Comparison of ENCODE assay signal across 19 cellular contexts in the genomic region with DNA sequence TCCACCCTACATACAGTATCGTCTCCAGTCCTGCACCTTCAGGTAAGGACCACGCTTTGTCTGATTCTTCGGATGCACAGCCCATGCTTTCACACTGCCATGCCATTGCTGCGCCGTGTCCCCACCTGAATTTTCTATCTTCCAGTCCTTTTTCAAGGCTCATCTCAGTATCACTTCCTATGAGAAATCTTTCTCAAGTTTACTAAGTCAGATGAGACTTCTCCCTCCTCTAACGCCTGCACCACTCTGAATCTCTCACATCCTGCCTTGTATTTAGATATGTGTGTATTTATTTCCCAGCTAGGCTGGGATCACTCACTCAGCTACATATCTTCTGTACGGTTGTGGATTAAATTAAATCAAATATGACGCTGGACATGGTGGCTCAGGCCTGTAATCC.
DNase-seq lines count a peak whose midpoint lies in the region; ATAC-seq, FAIRE-seq and TF ChIP-seq lines count a peak whose summit lies in the region.
"Had no signal": no experiment of that assay in that cellular context is flagged by ENCODE, and none has a peak within 500 bp of the region (broad histone marks: within the 10 kb centered on the region; RNA-seq: fewer than 3 reads in every experiment).

No MANE protein-coding gene starts in this region.

- H3K27ac ChIP-seq in astrocyte (ENCODE audit: low read depth, low read length) (no peak overlapping the region), thyroid gland (no peak overlapping the region)
- H3K27ac ChIP-seq: adrenal gland, GM23248, SK-N-MC, suprapubic skin had no signal

- no peak overlapping the region for H3K4me2 ChIP-seq in astrocyte (ENCODE audit: low read length)

- peaks cover 19% of the 10 kb centered on the region for H3K4me1 ChIP-seq in astrocyte (ENCODE audit: insufficient read depth, low read length)
- peaks cover 14 to 20% of the 10 kb centered on the region in 2 donors for H3K4me1 ChIP-seq in thyroid gland

- DNase-seq in T-helper 2 cell treated with Interferon-gamma antibody and Interleukin-4, amounts not matched to agents 5 μg/mL and 100 μg/mL, for 36 hours (ENCODE audit: low spot score): no peak
- no peak for DNase-seq in T-helper 2 cell
- DNase-seq in astrocyte (ENCODE audit: low read depth): no peak
- DNase-seq in neural crest cell (ENCODE audit: low read depth, low spot score): no peak
- no peak for DNase-seq in left lobe of liver (ENCODE audit: low spot score)
- DNase-seq in thyroid gland: no peak
- DNase-seq: 8988T; activated T-cell treated with anti-CD3 and anti-CD28 coated beads, Interleukin-2, amount 50 U/mL, for 4 hours; caudate nucleus; GDM1; GM23248; immature natural killer cell; NCI-H1417; stimulated activated CD4-positive, alpha-beta T cell treated with anti-CD3 and anti-CD28 coated beads, Interleukin-2, amount 100 ng/mL, for 24 hours had no signal

- intact Hi-C loops in thyroid gland (cut with DNase I): no loop called here

- no peak for TF ChIP-seq CTCF in astrocyte (IDR thresholded peaks at IDR 0.05; ENCODE audit: insufficient read depth, low read depth, low read length)
- no peak for TF ChIP-seq CTCF in neural crest cell (conservative IDR thresholded peaks at IDR 0.05)
- no peak for TF ChIP-seq CTCF in thyroid gland (IDR thresholded peaks at IDR 0.05)

- TF ChIP-seq POLR2A in thyroid gland (IDR thresholded peaks at IDR 0.05): no peak

- no peaks in the 10 kb centered on the region for H3K36me3 ChIP-seq in astrocyte (ENCODE audit: insufficient read depth, low read length)
- no peaks in the 10 kb centered on the region for H3K36me3 ChIP-seq in thyroid gland
- H3K36me3 ChIP-seq: adrenal gland, suprapubic skin had no signal

- peaks cover 2% of the 10 kb centered on the region for H3K36me3 Mint-ChIP-seq in T-helper 2 cell treated with Interferon-gamma antibody and Interleukin-4, amounts not matched to agents 5 μg/mL and 100 μg/mL, for 36 hours (ENCODE audit: low read depth)
- peaks cover 1% of the 10 kb centered on the region for H3K36me3 Mint-ChIP-seq in astrocyte (ENCODE audit: low read depth, unreplicated experiment)
- no peaks in the 10 kb centered on the region for H3K36me3 Mint-ChIP-seq in neural crest cell (ENCODE audit: low read depth)
- H3K36me3 Mint-ChIP-seq: immature natural killer cell had no signal

- FAIRE-seq in astrocyte (lab: Jason Lieb, UNC): no peak

- no peak overlapping the region for H3K9ac ChIP-seq in astrocyte (ENCODE audit: low read length)
- H3K9ac ChIP-seq: GM23248 had no signal

- peaks cover 7% of the 10 kb centered on the region for H3K9me3 Mint-ChIP-seq in T-helper 2 cell treated with Interferon-gamma antibody and Interleukin-4, amounts not matched to agents 5 μg/mL and 100 μg/mL, for 36 hours
- H3K9me3 Mint-ChIP-seq in astrocyte (ENCODE audit: unreplicated experiment) (peaks cover 3% of the 10 kb centered on the region), neural crest cell (no peaks in the 10 kb centered on the region)
- H3K9me3 Mint-ChIP-seq: activated T-cell treated with anti-CD3 and anti-CD28 coated beads, Interleukin-2, amount 50 U/mL, for 4 hours; immature natural killer cell had no signal

- no peaks in the 10 kb centered on the region for H3K9me3 ChIP-seq in astrocyte (ENCODE audit: insufficient read depth, low read depth, low read length)
- H3K9me3 ChIP-seq in thyroid gland: no peaks in the 10 kb centered on the region
- H3K9me3 ChIP-seq: adrenal gland, suprapubic skin had no signal

- H2AFZ ChIP-seq in astrocyte (ENCODE audit: low read depth, low read length): no peak overlapping the region
- H2AFZ ChIP-seq: GM23248 had no signal

- no peak overlapping the region for H3K4me3 ChIP-seq in astrocyte (ENCODE audit: insufficient read depth, low read depth, low read length)
- no peak overlapping the region for H3K4me3 ChIP-seq in thyroid gland (replicated peaks in 1 of 3)
- H3K4me3 ChIP-seq: adrenal gland, GM23248, SK-N-MC, suprapubic skin had no signal

- no peaks in the 10 kb centered on the region for H4K20me1 ChIP-seq in astrocyte (ENCODE audit: insufficient read depth, low read length)

- peaks cover 27% of the 10 kb centered on the region for H3K4me1 Mint-ChIP-seq in T-helper 2 cell treated with Interferon-gamma antibody and Interleukin-4, amounts not matched to agents 5 μg/mL and 100 μg/mL, for 36 hours (ENCODE audit: low read depth)
- H3K4me1 Mint-ChIP-seq in astrocyte (ENCODE audit: low read depth, unreplicated experiment): peaks cover 29% of the 10 kb centered on the region
- peaks cover 30% of the 10 kb centered on the region for H3K4me1 Mint-ChIP-seq in neural crest cell
- H3K4me1 Mint-ChIP-seq: immature natural killer cell had no signal

- WGBS in thyroid gland, 2 donors: 95 to 97% methylated on average over 8 of the region's 8 CpGs

- ATAC-seq in GM18868 (IDR thresholded peaks at IDR 0.05; ENCODE audit: unreplicated experiment) (peak; percentile 35), GM21390 (IDR thresholded peaks at IDR 0.05; ENCODE audit: unreplicated experiment) (no peak), left lobe of liver (no peak)

- H3K79me2 ChIP-seq in astrocyte (ENCODE audit: insufficient read depth, low read length): no peaks in the 10 kb centered on the region

- peak overlapping the region; percentile 1 for H3K27ac Mint-ChIP-seq in T-helper 2 cell treated with Interferon-gamma antibody and Interleukin-4, amounts not matched to agents 5 μg/mL and 100 μg/mL, for 36 hours
- H3K27ac Mint-ChIP-seq in astrocyte (ENCODE audit: unreplicated experiment) (peak overlapping the region; percentile 4), neural crest cell (ENCODE audit: unreplicated experiment) (peak overlapping the region; percentile 10)
- H3K27ac Mint-ChIP-seq: immature natural killer cell had no signal

- H3K27me3 ChIP-seq in astrocyte (ENCODE audit: insufficient read depth, low read length) (no peaks in the 10 kb centered on the region), thyroid gland (no peaks in the 10 kb centered on the region)
- H3K27me3 ChIP-seq: adrenal gland, suprapubic skin had no signal

- no peak overlapping the region for H3K4me3 Mint-ChIP-seq in T-helper 2 cell treated with Interferon-gamma antibody and Interleukin-4, amounts not matched to agents 5 μg/mL and 100 μg/mL, for 36 hours
- H3K4me3 Mint-ChIP-seq in astrocyte (ENCODE audit: unreplicated experiment) (no peak overlapping the region), neural crest cell (no peak overlapping the region)
- H3K4me3 Mint-ChIP-seq: activated T-cell treated with anti-CD3 and anti-CD28 coated beads, Interleukin-2, amount 50 U/mL, for 4 hours; immature natural killer cell had no signal

- H3K27me3 Mint-ChIP-seq in T-helper 2 cell treated with Interferon-gamma antibody and Interleukin-4, amounts not matched to agents 5 μg/mL and 100 μg/mL, for 36 hours (ENCODE audit: low read depth): no peaks in the 10 kb centered on the region
- H3K27me3 Mint-ChIP-seq in astrocyte (ENCODE audit: low read depth, unreplicated experiment) (peaks cover 10% of the 10 kb centered on the region), neural crest cell (ENCODE audit: low read depth) (peaks cover 12% of the 10 kb centered on the region)
